Comparison of ENCODE assay signal across 8 cellular contexts in the genomic region with DNA sequence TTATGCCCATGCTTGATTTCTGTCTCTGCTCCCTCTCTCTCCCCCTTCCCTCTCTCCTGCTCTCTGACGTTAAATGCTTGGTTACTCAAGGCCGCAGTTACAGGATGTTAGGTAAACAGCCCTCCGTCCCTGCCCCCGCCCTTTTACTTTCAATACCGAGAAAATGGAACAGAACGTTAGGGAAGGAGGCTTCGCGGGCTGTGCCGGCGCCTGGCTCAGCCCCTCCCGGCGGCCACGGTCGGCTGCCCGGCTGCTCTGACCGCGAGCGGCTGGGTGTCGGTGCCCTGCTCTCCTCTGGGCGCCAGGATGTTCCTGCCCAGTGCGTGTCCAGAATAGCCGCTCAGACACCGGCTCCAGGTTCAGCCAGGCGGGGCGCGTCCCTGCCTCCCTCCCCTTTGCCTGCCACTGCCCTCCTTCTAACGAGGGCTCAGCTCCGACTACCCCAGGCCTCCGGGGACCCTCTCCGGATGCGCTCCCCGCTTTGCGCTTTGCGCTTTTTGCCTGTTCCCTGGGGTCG.
A peak's percentile ranks its signal among the peaks of the same experiment; 100 is the strongest.
DNase-seq lines count a peak whose midpoint lies in the region; ATAC-seq and TF ChIP-seq lines count a peak whose summit lies in the region.

No MANE protein-coding gene starts in this region.

- DNase-seq in DMS114 treated with DMSO at 0.1 percent for 48 hours (lab: John Stamatoyannopoulos, UW; ENCODE audit: unreplicated experiment) (peak; percentile 1), RWPE1 (ENCODE audit: low spot score) (peak; percentile 38), fibroblast of mammary gland (ENCODE audit: low read depth) (peak; percentile 37), occipital lobe (lab: John Stamatoyannopoulos, UW) (peak; percentile 11), mucosa of gallbladder (ENCODE audit: low spot score) (no peak), NCI-H2081 (lab: John Stamatoyannopoulos, UW) (no peak)

- no peak for TF ChIP-seq CTCF in RWPE1 (conservative IDR thresholded peaks at IDR 0.05; ENCODE audit: low read depth)
- no peak for TF ChIP-seq CTCF in fibroblast of mammary gland (conservative IDR thresholded peaks at IDR 0.05; ENCODE audit: control insufficient read depth, insufficient read depth, low read depth, low read length)

- POLR2A ChIA-PET in RWPE1 (lab: Yijun Ruan, JAX; ENCODE audit: low non-redundant PET), result no interaction called here

- ATAC-seq in GM19324 (IDR thresholded peaks at IDR 0.05; ENCODE audit: low FRiP score, unreplicated experiment) (peak; percentile 62), HG03457 (IDR thresholded peaks at IDR 0.05; ENCODE audit: unreplicated experiment) (peak; percentile 81)

- H3K27ac ChIP-seq in RWPE1, result no peak overlapping the region

- CTCF ChIA-PET in RWPE1 (lab: Yijun Ruan, JAX), result no interaction called here

- no peak overlapping the region for H3K4me3 ChIP-seq in fibroblast of mammary gland (ENCODE audit: control insufficient read depth, low read depth, low read length)

Comparison
In these comparisons a context has a peak if more than half of its experiments do, and no peak if none do; other contexts are left out.
1. DNase-seq: peak in DMS114 treated with DMSO at 0.1 percent for 48 hours (single experiment), RWPE1 (single experiment), fibroblast of mammary gland (single experiment) and occipital lobe (single experiment); none in mucosa of gallbladder (single experiment) and NCI-H2081 (0 of 2).